ENCODE assay signal across 23 cellular contexts in genomic region chr16:23316634-23317265, GRCh38. TPM values are rescaled to one million over a fixed set of nuclear protein-coding genes. Genes with fewer than 3 reads are reported as not detected.
DNase-seq lines count a peak whose midpoint lies in the region; ATAC-seq, FAIRE-seq and TF ChIP-seq lines count a peak whose summit lies in the region.
"Had no signal": no experiment of that assay in that cellular context is flagged by ENCODE, and none has a peak within 500 bp of the region (broad histone marks: within the 10 kb centered on the region; RNA-seq: fewer than 3 reads in every experiment).

No MANE protein-coding gene starts in this region.

- TF ChIP-seq CTCF in HEK293 (tag by site-specific recombination; IDR thresholded peaks at IDR 0.05) (no peak), K562 (IDR thresholded peaks at IDR 0.05 in 2 of 3, conservative IDR thresholded peaks at IDR 0.05 in 1 of 3; ENCODE audit: insufficient read depth in 2 of 3, low read depth in 1 of 3, low read length in 3 of 3) (no peak), GM10248 (IDR thresholded peaks at IDR 0.05; ENCODE audit: control extremely low read depth, extremely low read depth, low read depth, missing control alignments) (no peak)

- no peak for TF ChIP-seq POLR2A in K562 (conservative IDR thresholded peaks at IDR 0.05)

- intact Hi-C loops in K562 (cut with micrococcal nuclease), result no loop called here
- intact Hi-C loops in posterior vena cava (cut with DNase I), result no loop called here

- no peak for TF ChIP-seq RAD21 in K562 (CRISPR knock-in tag; conservative IDR thresholded peaks at IDR 0.05 in 1 of 2, IDR thresholded peaks at IDR 0.05 in 1 of 2)

- CTCF ChIA-PET in HEK293 (lab: Yijun Ruan, JAX) (interaction anchor here (0.6 kb wide), 1 partner anchor 99 kb away, joined by 3 read pairs; no protein-coding TSS in a partner anchor), K562 (lab: Yijun Ruan, JAX; ENCODE audit: low intra/inter-chr PET ratio) (no interaction called here), GM10248 (lab: Yijun Ruan, JAX) (no interaction called here)

- H3K79me2 ChIP-seq in K562 (ENCODE audit: control insufficient read depth, insufficient read depth, low read length), result no peaks in the 10 kb centered on the region

- H3K4me1 ChIP-seq in HEK293 (ENCODE audit: control insufficient read depth, insufficient read depth, low read length) (peaks cover 4% of the 10 kb centered on the region), K562 (replicated peaks in 1 of 2; ENCODE audit: control insufficient read depth in 2 of 2, insufficient read depth in 2 of 2, low read length in 2 of 2) (no peaks in the 10 kb centered on the region), esophagus (ENCODE audit: control insufficient read depth in 2 of 2, insufficient read depth in 2 of 2, low read length in 1 of 2) (peaks cover 3 to 20% of the 10 kb centered on the region in 2 donors)
- H3K4me1 ChIP-seq: Caco-2, SJSA1 had no signal

- WGBS in K562 (ENCODE audit: insufficient coverage, low coverage, missing lambda C conversion rate), result 5% methylated on average over 2 of the region's 2 CpGs
- 75 to 82% methylated on average over 2 of the region's 2 CpGs for WGBS in esophagus, 2 donors

- POLR2A ChIA-PET in HEK293 (lab: Yijun Ruan, JAX), result no interaction called here
- POLR2A ChIA-PET in K562 (lab: Yijun Ruan, JAX), result no interaction called here
- POLR2A ChIA-PET in GM10248 (lab: Yijun Ruan, JAX), result no interaction called here

- no TSS peak for BruUV-seq in K562 (replicated peaks; lab: Mats Ljungman, UMichigan)

- 0 out of 2 replicates have a peak, but pooled peaks cover 2% of the 10 kb centered on the region for H4K20me1 ChIP-seq in K562 (replicated peaks; ENCODE audit: control insufficient read depth, insufficient read depth, low read length)

- H3K4me3 ChIP-seq in HEK293 (ENCODE audit: low read depth, low read length) (no peak overlapping the region), K562 (no peak overlapping the region), esophagus (ENCODE audit: low read depth in 1 of 2, low read length in 2 of 2) (no peak overlapping the region)
- H3K4me3 ChIP-seq: A549, PC-9, SJSA1 had no signal

- H3K9me1 ChIP-seq in K562 (ENCODE audit: control insufficient read depth, insufficient read depth, low read length), result no peaks in the 10 kb centered on the region

- H3K9me3 ChIP-seq in HEK293 (ENCODE audit: control insufficient read depth, insufficient read depth, low read depth, low read length) (no peaks in the 10 kb centered on the region), K562 (replicated peaks; ENCODE audit: control insufficient read depth, insufficient read depth, low read depth, low read length) (no peaks in the 10 kb centered on the region; the same call in 1 of the 2 replicates), esophagus (ENCODE audit: control insufficient read depth in 2 of 2, insufficient read depth in 1 of 2, low read depth in 1 of 2, low read length in 1 of 2) (no peaks in the 10 kb centered on the region)
- H3K9me3 ChIP-seq: A549, Caco-2, SJSA1 had no signal

- H3K4me2 ChIP-seq in K562 (ENCODE audit: insufficient read depth, low read length), result no peak overlapping the region
- H3K4me2 ChIP-seq: A549, PC-9 had no signal

- FAIRE-seq in K562 (lab: Jason Lieb, UNC), result no peak
- FAIRE-seq: A549, GM19239 had no signal

- H3K27ac ChIP-seq in HEK293 (ENCODE audit: extremely low read depth, low read depth, low read length) (no peak overlapping the region), K562 (ENCODE audit: extremely low read depth, low read depth, low read length) (no peak overlapping the region), esophagus (ENCODE audit: low read depth in 2 of 2, low read length in 1 of 2) (peak overlapping the region; percentile 45 to 54)
- H3K27ac ChIP-seq: A549, HL-60, PC-9, SJSA1 had no signal

- no peak for TF ChIP-seq EP300 in K562 (IDR thresholded peaks at IDR 0.05; ENCODE audit: low read length)

- no peak for ATAC-seq in K562
- ATAC-seq: CD8-positive, alpha-beta T cell had no signal

- H3K36me3 ChIP-seq in HEK293 (ENCODE audit: control insufficient read depth in 2 of 2, insufficient read depth in 1 of 2, low read length in 2 of 2), result no peaks in the 10 kb centered on the region
- no peaks in the 10 kb centered on the region for H3K36me3 ChIP-seq in K562 (ENCODE audit: control insufficient read depth, insufficient read depth, low read length)
- H3K36me3 ChIP-seq in esophagus (ENCODE audit: control insufficient read depth in 2 of 2, insufficient read depth in 2 of 2, low read length in 1 of 2), result peaks cover 0 to 8% of the 10 kb centered on the region in 2 donors
- H3K36me3 ChIP-seq: SJSA1 had no signal

- peaks cover 15 to 43% of the 10 kb centered on the region in 2 experiments for H3K27me3 ChIP-seq in K562 (ENCODE audit: control insufficient read depth in 2 of 2, insufficient read depth in 2 of 2, low read length in 2 of 2)
- no peaks in the 10 kb centered on the region for H3K27me3 ChIP-seq in esophagus (ENCODE audit: control insufficient read depth in 1 of 2, insufficient read depth in 2 of 2, low read length in 2 of 2)
- H3K27me3 ChIP-seq: SJSA1 had no signal

- no peak overlapping the region for H3K9ac ChIP-seq in K562 (ENCODE audit: insufficient read depth in 1 of 2, low read depth in 2 of 2, low read length in 2 of 2)

- H2AFZ ChIP-seq in K562 (ENCODE audit: low read depth, low read length), result no peak overlapping the region
- H2AFZ ChIP-seq: PC-9 had no signal

- in situ Hi-C loops in K562 (cut with MboI), result no loop called here

- no peak for DNase-seq in K562 (ENCODE audit: extremely low read depth in 1 of 4, low spot score in 3 of 4)
- DNase-seq in posterior vena cava (ENCODE audit: low spot score), result peak; percentile 2
- DNase-seq in GM10248 (ENCODE audit: extremely low spot score), result no peak
- no peak for DNase-seq in HCEC 1CT
- no peak for DNase-seq in DMS153 (lab: John Stamatoyannopoulos, UW)
- DNase-seq: AML-193; C1 segment of cervical spinal cord; Caco-2; CD8-positive, alpha-beta T cell; EL; GDM1; NCI-H82; PC-9; Right ventricle myocardium superior; RPMI8226 had no signal

TF ChIP-seq in HEK293, 187 proteins besides CTCF, POLR2A, EP300 and RAD21 (continues in another document):
- TF ChIP-seq ZSCAN30 (tag by site-specific recombination; IDR thresholded peaks at IDR 0.05) (peak; percentile 96), ZNF645 (tag by site-specific recombination; IDR thresholded peaks at IDR 0.05) (no peak), YY2 (tag by site-specific recombination; IDR thresholded peaks at IDR 0.05) (0 out of 2 replicates have a peak, but pooled peaks have one; percentile 6), ZNF202 (tag by site-specific recombination; IDR thresholded peaks at IDR 0.05; ENCODE audit: borderline replicate concordance) (0 out of 2 replicates have a peak, but pooled peaks have one; percentile 16)

TF ChIP-seq in K562, 482 proteins besides CTCF, POLR2A, EP300 and RAD21:
- TF ChIP-seq TAF7 (tag; IDR thresholded peaks at IDR 0.05), result no peak
- no peak for TF ChIP-seq MCM7 (IDR thresholded peaks at IDR 0.05)
- no peak for TF ChIP-seq FOXP1 (CRISPR knock-in tag; IDR thresholded peaks at IDR 0.05)
- no peak for TF ChIP-seq TBL1XR1 (IDR thresholded peaks at IDR 0.05; ENCODE audit: low read length in 2 of 2)
- TF ChIP-seq CHAMP1 (IDR thresholded peaks at IDR 0.05), result no peak
- 0 out of 2 replicates have a peak, but pooled peaks have one; percentile 6 for TF ChIP-seq TSC22D4 (tag; IDR thresholded peaks at IDR 0.05)
- no peak for TF ChIP-seq ZNF507 (tag; conservative IDR thresholded peaks at IDR 0.05)
- no peak for TF ChIP-seq MTA2 (IDR thresholded peaks at IDR 0.05; ENCODE audit: low read depth)
TF ChIP-seq in K562: peak in this region for 1.

RNA-seq across cellular contexts. Expression of gene SCNN1B, which starts 14.6 kb away (rescaled TPM):
- not detected in 2 replicates for total RNA-seq in K562 (2011; cell fraction: chromatin; rRNA removed; ENCODE audit: low replicate concordance)
- total RNA-seq in K562 (2011; cell fraction: nucleolus; rRNA removed), result not detected in 2 replicates
- total RNA-seq in K562 (2011; cell fraction: nucleoplasm; rRNA removed), result not detected in 2 replicates
- total RNA-seq in K562 (2014; rRNA removed) (not detected in 2 replicates), K562 (2014; rRNA removed; fragmentation: Illumina TruSeq; extraction: Trizol) (not detected in 2 replicates), K562 (2015; rRNA removed; fragmentation: Illumina TruSeq; extraction: Trizol) (not detected in 2 replicates), K562 (2021) (not detected in 2 replicates), posterior vena cava (1 to 10 TPM; 2.7 to 4.5 TPM)
- polyA plus RNA-seq in K562 (2011; rRNA removed) (not detected in 2 replicates), K562 (2014; fragmentation: Illumina TruSeq; extraction: Trizol) (not detected in 2 replicates), K562 (2014; fragmentation: Nextera tagmentation; extraction: Ambion mirVana) (not detected), K562 (2014; rRNA removed) (not detected in 2 replicates), esophagus (10 to 100 TPM; 46.0 to 99.9 TPM)
- polyA plus RNA-seq in K562 (2011; cell fraction: cytosol; rRNA removed), result not detected in 2 replicates
- not detected in 2 replicates for polyA plus RNA-seq in K562 (2011; cell fraction: nucleus; rRNA removed)
- not detected in 2 replicates for polyA plus RNA-seq in K562 (2012)
- polyA minus RNA-seq in K562 (2011; rRNA and poly(A)+ RNA removed), result not detected in 2 replicates
- not detected in 2 replicates for polyA minus RNA-seq in K562 (2011; cell fraction: cytosol; rRNA and poly(A)+ RNA removed)
- polyA minus RNA-seq in K562 (2011; cell fraction: nucleus; rRNA and poly(A)+ RNA removed), result not detected in 2 replicates
- total RNA-seq: Caco-2; CD8-positive, alpha-beta T cell; H4; LHCN-M2; Right ventricle myocardium superior; SJSA1 had no signal

Comparison
In these comparisons a context has a peak if more than half of its experiments do, and no peak if none do; other contexts are left out.
1. H3K27ac ChIP-seq: peak in esophagus (2 of 2); none in HEK293 (single experiment) and K562 (single experiment).
2. Of the 44 proteins assayed by ChIP-seq in both K562 and HEK293: peak only in K562: none; only in HEK293: ZBTB1, ZBTB26, ZBTB7A and ZNF133; in both: none; in neither: 40.